In genomic region chr3:198071602-198072285, GRCh38 we compare ENCODE assay signal across 8 cellular contexts.
DNase-seq lines count a peak whose midpoint lies in the region; ATAC-seq and TF ChIP-seq lines count a peak whose summit lies in the region.

No MANE protein-coding gene starts in this region.

- peaks cover 9% of the 10 kb centered on the region for H3K4me1 Mint-ChIP-seq in WTC11

- ATAC-seq in GM18868 (IDR thresholded peaks at IDR 0.05; ENCODE audit: unreplicated experiment) (peak; percentile 99), HG03378 (IDR thresholded peaks at IDR 0.05; ENCODE audit: unreplicated experiment) (peak; percentile 100), WTC11 (peak; percentile 99)

- peaks cover 29% of the 10 kb centered on the region for H3K27me3 Mint-ChIP-seq in WTC11 (ENCODE audit: low read depth)

- H3K27ac ChIP-seq in substantia nigra (ENCODE audit: low read depth, low read length, poor library complexity, severe bottlenecking) = no peak overlapping the region

- no peak overlapping the region for H3K4me3 ChIP-seq in epithelial cell of esophagus (ENCODE audit: low read length)

- CTCF ChIA-PET in WTC11 (lab: Charles Lee) = interaction anchor here (0.6 to 9.6 kb wide), 4 partner anchors 9 to 22 kb away, joined by 3 to 55 read pairs (median 8); no protein-coding TSS in a partner anchor

- H3K36me3 Mint-ChIP-seq in WTC11 = no peaks in the 10 kb centered on the region

- H3K9me3 Mint-ChIP-seq in WTC11 = no peaks in the 10 kb centered on the region

- DNase-seq in WTC11 (ENCODE audit: low spot score) (no peak), epithelial cell of esophagus (ENCODE audit: low read depth) (peak; percentile 98), substantia nigra (lab: John Stamatoyannopoulos, UW) (no peak), DMS153 treated with DMSO at 0.1 percent for 48 hours (lab: John Stamatoyannopoulos, UW; ENCODE audit: unreplicated experiment) (no peak), NCI-H774 (lab: John Stamatoyannopoulos, UW) (no peak)
- peak in 3 of 4 experiments; percentile 32 to 38 (median 35) for DNase-seq in stimulated activated CD4-positive, alpha-beta T cell treated with anti-CD3 and anti-CD28 coated beads, Interleukin-1b, Interleukin-23, amount 100 ng/mL, for 24 hours (ENCODE audit: low read depth in 4 of 4, low spot score in 1 of 4)

- H3K4me3 Mint-ChIP-seq in WTC11 = no peak overlapping the region

- TF ChIP-seq CTCF in WTC11 (IDR thresholded peaks at IDR 0.05) = no peak
- peak; percentile 53 for TF ChIP-seq CTCF in epithelial cell of esophagus (IDR thresholded peaks at IDR 0.05; ENCODE audit: insufficient read depth, low read depth, low read length, missing control alignments)

- POLR2A ChIA-PET in WTC11 (lab: Charles Lee) = interaction anchor here (0.5 kb wide), 1 partner anchor 319 kb away, joined by 4 read pairs; no protein-coding TSS in a partner anchor

- H3K27ac Mint-ChIP-seq in WTC11 = no peak overlapping the region

TF ChIP-seq in WTC11, 78 proteins besides CTCF, POLR2A, EP300 and RAD21:
- TF ChIP-seq ZNF317 (CRISPR knock-in tag; IDR thresholded peaks at IDR 0.05; ENCODE audit: borderline replicate concordance, low read depth) = no peak
- TF ChIP-seq CREM (CRISPR knock-in tag; IDR thresholded peaks at IDR 0.05) = no peak
- no peak for TF ChIP-seq ATF1 (CRISPR knock-in tag; IDR thresholded peaks at IDR 0.05)
TF ChIP-seq in WTC11: peak in this region for 0.

Comparison
In these comparisons a context has a peak if more than half of its experiments do, and no peak if none do; other contexts are left out.
1. DNase-seq: peak in epithelial cell of esophagus (single experiment) and stimulated activated CD4-positive, alpha-beta T cell treated with anti-CD3 and anti-CD28 coated beads, Interleukin-1b, Interleukin-23, amount 100 ng/mL, for 24 hours (3 of 4); none in WTC11 (single experiment), substantia nigra (0 of 49), DMS153 treated with DMSO at 0.1 percent for 48 hours (single experiment) and NCI-H774 (single experiment).
2. Peak in every context shown above with its lines, with median percentiles within 50 percentile points of each other: ATAC-seq.